In the genomic region with DNA sequence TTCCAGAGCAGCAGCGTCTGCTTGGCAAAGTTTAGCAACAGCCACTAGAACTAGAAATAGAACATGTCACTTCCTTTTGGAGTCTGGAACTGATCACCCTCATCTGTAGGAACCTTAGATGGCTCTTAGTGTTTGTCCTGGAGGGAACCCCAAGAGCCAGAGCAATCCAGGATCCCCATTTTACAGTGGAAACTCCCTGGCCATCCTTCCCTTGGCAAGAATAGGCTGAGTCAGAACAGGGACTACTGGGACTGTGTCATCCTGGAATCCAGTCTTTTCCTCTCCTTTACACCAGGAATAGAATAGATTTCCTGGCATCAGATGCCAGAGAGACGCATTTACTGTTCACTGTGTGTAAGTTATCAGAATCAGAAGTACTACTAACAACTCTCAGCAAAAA, we compare ENCODE assay signal across 26 cellular contexts. TPM values are rescaled to one million over a fixed set of nuclear protein-coding genes. Genes with fewer than 3 reads are reported as not detected.
DNase-seq lines count a peak whose midpoint lies in the region; ATAC-seq and TF ChIP-seq lines count a peak whose summit lies in the region.
"Had no signal": no experiment of that assay in that cellular context is flagged by ENCODE, and none has a peak within 500 bp of the region (broad histone marks: within the 10 kb centered on the region; RNA-seq: fewer than 3 reads in every experiment).

No MANE protein-coding gene starts in this region.

- intact Hi-C loops in Right ventricle myocardium inferior (cut with DNase I) (no loop called here), cardiac septum (cut with DNase I) (no loop called here)

- ATAC-seq in Right ventricle myocardium inferior (peak; percentile 67), HG03521 (IDR thresholded peaks at IDR 0.05; ENCODE audit: unreplicated experiment) (no peak), HG03571 (IDR thresholded peaks at IDR 0.05; ENCODE audit: unreplicated experiment) (no peak), GM21528 (IDR thresholded peaks at IDR 0.05; ENCODE audit: low FRiP score, unreplicated experiment) (no peak)
- ATAC-seq: GM23338; natural killer cell treated with Interleukin-12 subunit alpha and Interleukin-12 subunit beta and Interleukin-15 and Interleukin-18, amount 100 ng/mL, for 72 hours; stimulated activated naive B cell treated with anti-CD40 and anti-IgM and Interleukin-4, amounts not matched to agents 10 μg/mL and 1 μg/mL and 100 μg/mL, for 72 hours had no signal

- DNase-seq in Right ventricle myocardium inferior (ENCODE audit: missing footprints) (no peak), cardiac septum (ENCODE audit: low spot score) (no peak), fibroblast of mammary gland (ENCODE audit: low read depth) (peak; percentile 57), iris pigment epithelial cell (ENCODE audit: low read depth) (peak; percentile 15), SW 1271 (lab: John Stamatoyannopoulos, UW) (no peak)
- DNase-seq: 8988T; activated CD4-positive, alpha-beta T cell treated with anti-CD3 and anti-CD28 coated beads, Interleukin-2, amount 50 U/mL, for 4 hours; activated naive CD4-positive, alpha-beta T cell treated with anti-CD3 and anti-CD28 coated beads for 36 hours; colonic mucosa; DMS79; immature natural killer cell; KBM-7; MV-4-11; NCI-H2029; NCI-H446 treated with DMSO at 0.1 percent for 48 hours; NK-92 treated with Interleukin-12 subunit alpha and Interleukin-12 subunit beta, amount 100 ng/mL, for 24 hours; stimulated activated naive B cell treated with anti-CD40 and anti-IgM and Interleukin-4, amounts not matched to agents 10 μg/mL and 1 μg/mL and 100 μg/mL, for 72 hours; T-helper 1 cell; tibial artery; WERI-Rb-1 had no signal

- no peak for TF ChIP-seq CTCF in fibroblast of mammary gland (conservative IDR thresholded peaks at IDR 0.05; ENCODE audit: control insufficient read depth, insufficient read depth, low read depth, low read length)

- H3K4me3 ChIP-seq in fibroblast of mammary gland (ENCODE audit: control insufficient read depth, low read depth, low read length) = no peak overlapping the region
- H3K4me3 ChIP-seq: ascending aorta, colonic mucosa, GM23338, tibial artery had no signal

RNA-seq across cellular contexts. Expression of a gene that starts 33.2 kb away (rescaled TPM):
- 0.81 TPM for total RNA-seq in Right ventricle myocardium inferior
- 1.1 TPM for total RNA-seq in cardiac septum

Comparison
In these comparisons a context has a peak if more than half of its experiments do, and no peak if none do; other contexts are left out.
1. DNase-seq: peak in fibroblast of mammary gland (single experiment) and iris pigment epithelial cell (single experiment); none in Right ventricle myocardium inferior (single experiment), cardiac septum (single experiment) and SW 1271 (0 of 2).